8 cellular contexts compared by ENCODE assay signal in genomic region chr1:234612352-234613127, GRCh38. TPM values are rescaled to one million over a fixed set of nuclear protein-coding genes. Genes with fewer than 3 reads are reported as not detected.
DNase-seq lines count a peak whose midpoint lies in the region; ATAC-seq and TF ChIP-seq lines count a peak whose summit lies in the region.

No MANE protein-coding gene starts in this region.

- no peak overlapping the region for H2BK120ac ChIP-seq in neuronal stem cell (ENCODE audit: low read depth, low read length)

- H3K4me1 ChIP-seq in neuronal stem cell (ENCODE audit: control insufficient read depth in 2 of 2, insufficient read depth in 1 of 2, low read depth in 1 of 2, low read length in 2 of 2) = peaks cover 22 to 37% of the 10 kb centered on the region in 2 donors
- peaks cover 35 to 44% of the 10 kb centered on the region in 2 donors for H3K4me1 ChIP-seq in thyroid gland

- peak overlapping the region; percentile 50 for H3K4me3 ChIP-seq in fibroblast of the aortic adventitia (ENCODE audit: low read depth, low read length)
- peak overlapping the region in 1 of 2 donors; percentile 63 for H3K4me3 ChIP-seq in neuronal stem cell (ENCODE audit: low read length in 2 of 2)
- H3K4me3 ChIP-seq in thyroid gland (replicated peaks in 1 of 3) = peak overlapping the region in 1 of 3 donors; percentile 13

- H3K27me3 ChIP-seq in neuronal stem cell (ENCODE audit: control insufficient read depth in 3 of 3, insufficient read depth in 3 of 3, low read depth in 1 of 3, low read length in 3 of 3) (no peaks in the 10 kb centered on the region), thyroid gland (no peaks in the 10 kb centered on the region)

- H4K8ac ChIP-seq in neuronal stem cell (ENCODE audit: low read depth, low read length) = no peak overlapping the region

- H3K23ac ChIP-seq in neuronal stem cell (ENCODE audit: low read depth, low read length, poor library complexity) = no peak overlapping the region

- H3K14ac ChIP-seq in neuronal stem cell (ENCODE audit: low read length) = no peak overlapping the region

- H3K27ac ChIP-seq in neuronal stem cell (replicated peaks; ENCODE audit: low read length) = no peak overlapping the region
- peak overlapping the region; percentile 99 to 100 (median 100) for H3K27ac ChIP-seq in thyroid gland

- H3K36me3 ChIP-seq in neuronal stem cell (replicated peaks in 1 of 2; ENCODE audit: control insufficient read depth in 2 of 2, insufficient read depth in 2 of 2, low read length in 2 of 2) (peaks cover 0 to 10% of the 10 kb centered on the region in 2 donors), thyroid gland (peaks cover 9 to 13% of the 10 kb centered on the region in 2 donors)

- H3K4ac ChIP-seq in neuronal stem cell (ENCODE audit: low read length) = no peak overlapping the region

- H3K9me3 ChIP-seq in neuronal stem cell (replicated peaks in 1 of 2; ENCODE audit: control insufficient read depth in 2 of 2, insufficient read depth in 1 of 2, low read depth in 1 of 2, low read length in 2 of 2) (no peaks in the 10 kb centered on the region), thyroid gland (no peaks in the 10 kb centered on the region)

- no peak overlapping the region for H2BK5ac ChIP-seq in neuronal stem cell (ENCODE audit: low read length)

- DNase-seq in DMS79 (lab: John Stamatoyannopoulos, UW) = peak; percentile 95
- peak; percentile 96 for DNase-seq in LoVo (ENCODE audit: low spot score)
- DNase-seq in RPMI8226 = peak; percentile 99
- peak; percentile 50 for DNase-seq in activated T-helper 9 cell treated with anti-CD3 and anti-CD28 coated beads, Interleukin-2, amount 50 U/mL, for 16 hours (ENCODE audit: low read depth)
- DNase-seq in fibroblast of the aortic adventitia (ENCODE audit: low read depth) = peak; percentile 100
- no peak for DNase-seq in neuronal stem cell (ENCODE audit: low spot score)
- DNase-seq in thyroid gland = peak; percentile 89 to 91

- H3K79me1 ChIP-seq in neuronal stem cell (ENCODE audit: low read depth, low read length) = peaks cover 7% of the 10 kb centered on the region

- H4K91ac ChIP-seq in neuronal stem cell (ENCODE audit: low read depth, low read length, poor library complexity) = no peak overlapping the region

- no peak overlapping the region for H3K4me2 ChIP-seq in neuronal stem cell (ENCODE audit: insufficient read depth, low read length, poor library complexity, severe bottlenecking)

- no CpG with 5 or more reads among the region's 20 CpGs for WGBS in neuronal stem cell (ENCODE audit: extremely low coverage in 2 of 2, insufficient read length in 2 of 2, insufficient replicate concordance in 1 of 2), 2 donors
- 6 to 7% methylated on average over 20 of the region's 20 CpGs for WGBS in thyroid gland, 2 donors

- peak; percentile 28 for ATAC-seq in GM21737 (IDR thresholded peaks at IDR 0.05; ENCODE audit: unreplicated experiment)

- H3K18ac ChIP-seq in neuronal stem cell (ENCODE audit: low read length) = peak overlapping the region; percentile 57

- H2AFZ ChIP-seq in neuronal stem cell (ENCODE audit: low read length) = peak overlapping the region; percentile 60

- TF ChIP-seq POLR2A in thyroid gland (IDR thresholded peaks at IDR 0.05) = peak in 1 of 2 donors; percentile 90

- H2BK12ac ChIP-seq in neuronal stem cell (ENCODE audit: low read length) = no peak overlapping the region

- H3K9ac ChIP-seq in neuronal stem cell (ENCODE audit: low read depth, low read length, poor library complexity) = no peak overlapping the region

- intact Hi-C loops in thyroid gland (cut with DNase I) = loop anchor here (5.0 to 10.0 kb wide), 2 partner anchors 372 to 470 kb away; no protein-coding TSS in a partner anchor

- H2BK15ac ChIP-seq in neuronal stem cell (ENCODE audit: low read length) = no peak overlapping the region

- TF ChIP-seq CTCF in fibroblast of the aortic adventitia (IDR thresholded peaks at IDR 0.05; ENCODE audit: insufficient read depth, low read length) (no peak), thyroid gland (IDR thresholded peaks at IDR 0.05) (no peak)

- no peak overlapping the region for H2AK5ac ChIP-seq in neuronal stem cell (ENCODE audit: low read depth, low read length)

RNA-seq across cellular contexts. Expression of gene IRF2BP2, which starts 2.6 kb away (rescaled TPM):
- total RNA-seq in fibroblast of the aortic adventitia (ENCODE audit: low replicate concordance) = 62.9 and 79.4 TPM in 2 replicates
- 28.8 TPM for polyA plus RNA-seq in neuronal stem cell (2013, experiment 1 of 2)
- 29.3 TPM for polyA plus RNA-seq in neuronal stem cell (2013, experiment 2 of 2)
- 100 to 1,000 TPM; 106 to 125 (median 115) TPM for total RNA-seq in thyroid gland
